In the genomic region with DNA sequence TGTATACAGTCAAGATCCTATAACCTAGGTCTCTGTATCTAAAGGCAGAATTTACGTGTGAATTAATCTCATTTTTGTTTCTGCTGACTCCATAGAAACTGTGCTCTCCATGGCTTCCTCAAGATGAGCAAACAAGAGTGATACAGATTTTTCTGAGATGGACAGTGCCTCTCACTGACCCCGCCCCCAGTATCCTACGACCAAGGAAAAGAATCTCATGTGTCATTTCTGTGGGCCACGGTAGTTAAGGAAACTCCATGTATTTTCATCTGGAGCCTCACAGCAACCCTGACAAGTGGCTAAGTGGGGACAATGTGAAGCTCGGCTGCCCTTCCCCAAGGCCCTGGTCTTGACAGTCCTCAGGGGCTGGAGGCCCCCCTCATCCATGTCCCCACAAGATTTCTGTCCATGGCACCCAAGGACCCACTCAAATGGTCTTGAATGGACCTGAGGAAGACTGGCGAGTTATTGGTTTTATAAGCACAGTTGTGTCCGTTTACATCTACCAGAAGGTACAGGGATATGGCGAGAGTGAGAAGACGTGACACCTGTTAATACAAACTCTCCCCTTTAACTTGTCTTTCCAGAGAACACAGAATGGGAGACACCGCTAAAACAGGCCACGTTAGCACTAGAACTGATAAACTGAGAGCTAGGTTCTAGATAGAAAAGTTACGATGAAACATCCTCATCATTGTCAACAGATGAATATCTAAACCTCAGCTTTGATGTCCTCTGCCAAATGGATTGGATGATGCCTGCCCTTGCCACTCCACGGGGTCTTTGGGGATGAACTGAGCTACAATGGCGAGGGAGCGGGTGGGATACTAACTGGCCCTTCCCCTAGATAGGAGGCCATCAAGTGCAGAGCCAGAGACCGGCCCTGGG, we compare ENCODE assay signal across 8 cellular contexts.
DNase-seq lines count a peak whose midpoint lies in the region; ATAC-seq and TF ChIP-seq lines count a peak whose summit lies in the region.

No MANE protein-coding gene starts in this region.

- no peaks in the 10 kb centered on the region for H3K9me3 ChIP-seq in CD4-positive, alpha-beta T cell (ENCODE audit: control insufficient read depth, low read length)
- no peaks in the 10 kb centered on the region for H3K9me3 ChIP-seq in NT2/D1 (ENCODE audit: insufficient read depth, low read length)

- POLR2A ChIA-PET in CD4-positive, alpha-beta T cell (lab: Charles Lee): interaction anchor here (1.0 to 1.8 kb wide), 3 partner anchors 9 to 40 kb away, joined by 3 to 7 read pairs (median 3); no protein-coding TSS in a partner anchor

- H3K27me3 ChIP-seq in CD4-positive, alpha-beta T cell (ENCODE audit: control insufficient read depth, insufficient read depth, low read length): no peaks in the 10 kb centered on the region
- peaks cover 27% of the 10 kb centered on the region for H3K27me3 ChIP-seq in NT2/D1 (ENCODE audit: insufficient read depth, insufficient read length)

- H3K27ac Mint-ChIP-seq in CD4-positive, alpha-beta T cell: no peak overlapping the region
- H3K27ac Mint-ChIP-seq in endothelial cell (ENCODE audit: unreplicated experiment) (no peak overlapping the region), neural crest cell (ENCODE audit: unreplicated experiment) (peak overlapping the region; percentile 35)

- no peaks in the 10 kb centered on the region for H3K36me3 ChIP-seq in NT2/D1 (ENCODE audit: insufficient read depth, insufficient read length, low read length)

- H3K4me1 Mint-ChIP-seq in CD4-positive, alpha-beta T cell (ENCODE audit: low read depth): no peaks in the 10 kb centered on the region
- H3K4me1 Mint-ChIP-seq in endothelial cell (ENCODE audit: unreplicated experiment) (peaks cover 17% of the 10 kb centered on the region), neural crest cell (peaks cover 21% of the 10 kb centered on the region)

- no peak for TF ChIP-seq CTCF in CD4-positive, alpha-beta T cell (IDR thresholded peaks at IDR 0.05)
- no peak for TF ChIP-seq CTCF in endothelial cell (IDR thresholded peaks at IDR 0.05; ENCODE audit: unreplicated experiment)
- TF ChIP-seq CTCF in neural crest cell (conservative IDR thresholded peaks at IDR 0.05): no peak

- DNase-seq in CD4-positive, alpha-beta T cell: no peak
- DNase-seq in NT2/D1 (ENCODE audit: low read depth, low spot score) (no peak), endothelial cell (ENCODE audit: low spot score) (no peak), neural crest cell (ENCODE audit: low read depth, low spot score) (no peak), NCI-H187 (lab: John Stamatoyannopoulos, UW) (no peak), middle frontal gyrus (ENCODE audit: extremely low spot score, low spot score) (no peak), germinal center (ENCODE audit: low spot score) (no peak), GM19238 (ENCODE audit: insufficient read length, low spot score) (no peak)

- no peak overlapping the region for H3K27ac ChIP-seq in CD4-positive, alpha-beta T cell (ENCODE audit: low read depth, low read length)

- CTCF ChIA-PET in CD4-positive, alpha-beta T cell (lab: Charles Lee): interaction anchor here (0.5 to 1.8 kb wide), 4 partner anchors 7 to 462 kb away, joined by 3 to 4 read pairs (median 3); no protein-coding TSS in a partner anchor

- no peaks in the 10 kb centered on the region for H3K4me1 ChIP-seq in NT2/D1 (ENCODE audit: insufficient read depth, insufficient read length)

- H3K4me3 ChIP-seq in NT2/D1 (ENCODE audit: insufficient read length, low read depth): peak overlapping the region; percentile 55

- H3K9me3 Mint-ChIP-seq in CD4-positive, alpha-beta T cell: no peaks in the 10 kb centered on the region
- H3K9me3 Mint-ChIP-seq in endothelial cell (ENCODE audit: unreplicated experiment): no peaks in the 10 kb centered on the region
- H3K9me3 Mint-ChIP-seq in neural crest cell: no peaks in the 10 kb centered on the region

- peak overlapping the region; percentile 74 for H3K4me3 Mint-ChIP-seq in CD4-positive, alpha-beta T cell
- H3K4me3 Mint-ChIP-seq in endothelial cell (ENCODE audit: unreplicated experiment) (peak overlapping the region; percentile 56), neural crest cell (peak overlapping the region; percentile 83)

- no peak for ATAC-seq in CD4-positive, alpha-beta T cell (ENCODE audit: poor library complexity)

- H3K27me3 Mint-ChIP-seq in CD4-positive, alpha-beta T cell: peaks cover 12% of the 10 kb centered on the region
- H3K27me3 Mint-ChIP-seq in endothelial cell (ENCODE audit: unreplicated experiment) (peaks cover 2% of the 10 kb centered on the region), neural crest cell (ENCODE audit: low read depth) (peaks cover 6% of the 10 kb centered on the region)

- peak overlapping the region; percentile 81 for H3K9ac ChIP-seq in NT2/D1 (ENCODE audit: insufficient read length, low read depth)

- intact Hi-C loops in CD4-positive, alpha-beta T cell (cut with DNase I, micrococcal nuclease): no loop called here

- no peaks in the 10 kb centered on the region for H3K36me3 Mint-ChIP-seq in CD4-positive, alpha-beta T cell (ENCODE audit: low read depth)
- no peaks in the 10 kb centered on the region for H3K36me3 Mint-ChIP-seq in endothelial cell (ENCODE audit: low read depth, unreplicated experiment)
- no peaks in the 10 kb centered on the region for H3K36me3 Mint-ChIP-seq in neural crest cell (ENCODE audit: low read depth)
